Comparison of ENCODE assay signal across 8 cellular contexts in the genomic region with DNA sequence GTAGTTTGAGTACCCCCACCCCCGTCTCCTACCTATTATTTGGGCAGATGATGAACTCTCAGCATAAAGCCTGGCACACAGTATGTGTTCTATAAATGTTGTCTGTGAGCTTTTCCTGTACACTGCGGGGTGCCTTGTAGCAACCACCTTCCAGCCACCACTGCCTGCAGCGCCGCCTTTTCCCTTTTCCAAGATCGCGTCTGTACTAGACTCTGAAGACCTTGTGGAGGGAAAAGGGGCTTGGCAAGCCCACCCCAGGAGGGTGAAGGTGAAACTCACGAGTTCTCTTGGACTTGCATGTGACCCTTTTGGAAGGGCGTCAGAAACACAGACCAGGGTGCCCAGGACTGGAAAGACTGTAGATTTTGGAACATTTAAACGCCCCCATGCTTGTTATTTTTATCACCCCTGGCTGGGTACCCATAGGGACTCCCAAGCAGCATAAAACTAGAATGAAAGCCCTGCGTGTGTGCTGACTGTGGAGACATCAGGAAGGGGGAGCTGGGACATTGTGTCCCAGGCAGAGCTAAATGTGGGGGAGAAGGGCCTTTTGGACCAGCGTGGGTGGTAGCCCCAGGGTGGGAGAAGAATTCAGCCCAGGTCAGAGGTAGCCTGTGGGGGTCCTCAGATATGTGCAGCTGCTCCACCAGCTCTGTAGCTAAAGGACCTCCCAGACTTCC. TPM values are rescaled to one million over a fixed set of nuclear protein-coding genes. Genes with fewer than 3 reads are reported as not detected.
DNase-seq lines count a peak whose midpoint lies in the region; ATAC-seq and TF ChIP-seq lines count a peak whose summit lies in the region.

No MANE protein-coding gene starts in this region.

- no peaks in the 10 kb centered on the region for H3K9me3 Mint-ChIP-seq in CD4-positive, CD25-positive, alpha-beta regulatory T cell
- H3K9me3 Mint-ChIP-seq in neural progenitor cell: no peaks in the 10 kb centered on the region

- peak overlapping the region; percentile 90 to 95 (median 94) for H3K4me3 Mint-ChIP-seq in CD4-positive, CD25-positive, alpha-beta regulatory T cell
- peak overlapping the region; percentile 90 for H3K4me3 Mint-ChIP-seq in neural progenitor cell

- TF ChIP-seq CTCF in OCI-LY1 (IDR thresholded peaks at IDR 0.05; ENCODE audit: low read length) (no peak), epithelial cell of esophagus (IDR thresholded peaks at IDR 0.05; ENCODE audit: insufficient read depth, low read depth, low read length, missing control alignments) (no peak), neural progenitor cell (IDR thresholded peaks at IDR 0.05) (no peak)

- H3K9me3 ChIP-seq in CD4-positive, CD25-positive, alpha-beta regulatory T cell (ENCODE audit: control insufficient read depth in 2 of 2, low read length in 2 of 2): no peaks in the 10 kb centered on the region
- H3K9me3 ChIP-seq in OCI-LY1 (ENCODE audit: low read length) (no peaks in the 10 kb centered on the region), neural progenitor cell (ENCODE audit: low read depth) (no peaks in the 10 kb centered on the region)

- H3K4me1 Mint-ChIP-seq in CD4-positive, CD25-positive, alpha-beta regulatory T cell: peaks cover 0 to 57% (median 25%) of the 10 kb centered on the region in 4 donors
- H3K4me1 Mint-ChIP-seq in neural progenitor cell: peaks cover 21% of the 10 kb centered on the region

- no peaks in the 10 kb centered on the region for H3F3A ChIP-seq in OCI-LY1 (ENCODE audit: insufficient read depth, low read length)
- H3F3A ChIP-seq in neural progenitor cell (ENCODE audit: low read depth): peaks cover 12% of the 10 kb centered on the region

- H3K36me3 Mint-ChIP-seq in CD4-positive, CD25-positive, alpha-beta regulatory T cell: peaks cover 17% of the 10 kb centered on the region
- H3K36me3 Mint-ChIP-seq in neural progenitor cell: peaks cover 6% of the 10 kb centered on the region

- peak overlapping the region; percentile 88 for H3K4me3 ChIP-seq in CD4-positive, CD25-positive, alpha-beta regulatory T cell (ENCODE audit: low read depth, low read length)
- peak overlapping the region; percentile 63 for H3K4me3 ChIP-seq in OCI-LY1 (ENCODE audit: low read depth, low read length, poor library complexity, severe bottlenecking)
- H3K4me3 ChIP-seq in epithelial cell of esophagus (ENCODE audit: low read length): peak overlapping the region; percentile 73
- H3K4me3 ChIP-seq in neural progenitor cell: peak overlapping the region; percentile 56

- no peak for ATAC-seq in CD4-positive, CD25-positive, alpha-beta regulatory T cell (ENCODE audit: low read depth in 2 of 2)
- ATAC-seq in HG03139 (IDR thresholded peaks at IDR 0.05; ENCODE audit: unreplicated experiment): no peak

- DNase-seq in CD4-positive, CD25-positive, alpha-beta regulatory T cell: no peak
- no peak for DNase-seq in epithelial cell of esophagus (ENCODE audit: low read depth)
- no peak for DNase-seq in neural progenitor cell (ENCODE audit: low spot score)
- DNase-seq in NCI-H226: no peak
- no peak for DNase-seq in NCI-H1417 treated with DMSO at 0.1 percent for 48 hours (lab: John Stamatoyannopoulos, UW)
- DNase-seq in NCI-H1048 (lab: John Stamatoyannopoulos, UW): no peak

- no peaks in the 10 kb centered on the region for H3K79me2 ChIP-seq in OCI-LY1 (ENCODE audit: insufficient read depth, low read length)
- H3K79me2 ChIP-seq in neural progenitor cell (ENCODE audit: low read depth): no peaks in the 10 kb centered on the region

- H3K27me3 Mint-ChIP-seq in CD4-positive, CD25-positive, alpha-beta regulatory T cell: peaks cover 5% of the 10 kb centered on the region
- H3K27me3 Mint-ChIP-seq in neural progenitor cell (ENCODE audit: insufficient read depth, low read depth): peaks cover 9% of the 10 kb centered on the region

- H4K20me1 ChIP-seq in OCI-LY1 (ENCODE audit: insufficient read depth, low read length): no peaks in the 10 kb centered on the region
- no peaks in the 10 kb centered on the region for H4K20me1 ChIP-seq in neural progenitor cell (ENCODE audit: low read depth)

- H3K4me2 ChIP-seq in OCI-LY1 (ENCODE audit: low read length) (peak overlapping the region; percentile 86), neural progenitor cell (peak overlapping the region; percentile 80)

- H3K27ac ChIP-seq in CD4-positive, CD25-positive, alpha-beta regulatory T cell (ENCODE audit: insufficient read depth, low read length, poor library complexity, severe bottlenecking): peak overlapping the region; percentile 100
- H3K27ac ChIP-seq in OCI-LY1 (ENCODE audit: low read depth, low read length, poor library complexity, severe bottlenecking) (peak overlapping the region; percentile 96), neural progenitor cell (no peak overlapping the region)

- H3K27ac Mint-ChIP-seq in CD4-positive, CD25-positive, alpha-beta regulatory T cell: peak overlapping the region; percentile 98 to 100 (median 100)
- H3K27ac Mint-ChIP-seq in neural progenitor cell: peak overlapping the region; percentile 95

- H3K9ac ChIP-seq in OCI-LY1 (ENCODE audit: low read length): peak overlapping the region; percentile 73
- no peak overlapping the region for H3K9ac ChIP-seq in neural progenitor cell

- no peak overlapping the region for H2AFZ ChIP-seq in OCI-LY1 (ENCODE audit: low read length)
- peak overlapping the region; percentile 92 for H2AFZ ChIP-seq in neural progenitor cell (replicated peaks)

- H3K4me1 ChIP-seq in CD4-positive, CD25-positive, alpha-beta regulatory T cell (ENCODE audit: control insufficient read depth, insufficient read depth, low read length, poor library complexity, severe bottlenecking): peaks cover 28% of the 10 kb centered on the region
- H3K4me1 ChIP-seq in OCI-LY1 (ENCODE audit: insufficient read depth, low read length, severe bottlenecking) (peaks cover 23% of the 10 kb centered on the region), neural progenitor cell (peaks cover 6% of the 10 kb centered on the region)

- H3K36me3 ChIP-seq in CD4-positive, CD25-positive, alpha-beta regulatory T cell (ENCODE audit: control insufficient read depth, insufficient read depth, low read length): peaks cover 31% of the 10 kb centered on the region
- H3K36me3 ChIP-seq in OCI-LY1 (ENCODE audit: insufficient read depth, low read length): peaks cover 27% of the 10 kb centered on the region; the same call in 1 of the 2 replicates
- no peaks in the 10 kb centered on the region for H3K36me3 ChIP-seq in neural progenitor cell

- no peaks in the 10 kb centered on the region for H3K9me2 ChIP-seq in OCI-LY1 (ENCODE audit: low read depth, low read length)

- H3K27me3 ChIP-seq in CD4-positive, CD25-positive, alpha-beta regulatory T cell (ENCODE audit: control insufficient read depth, insufficient read depth, low read length): no peaks in the 10 kb centered on the region
- H3K27me3 ChIP-seq in OCI-LY1 (ENCODE audit: insufficient read depth, low read length): no peaks in the 10 kb centered on the region
- H3K27me3 ChIP-seq in neural progenitor cell: peaks cover 5% of the 10 kb centered on the region

RNA-seq across cellular contexts. Expression of a gene that starts 8.3 kb away (rescaled TPM):
- total RNA-seq in CD4-positive, CD25-positive, alpha-beta regulatory T cell: 41.7 TPM
- polyA plus RNA-seq in CD4-positive, CD25-positive, alpha-beta regulatory T cell: 10 to 100 TPM; 38.1 to 66.3 (median 54.4) TPM
- 13.9 and 40.0 TPM in 2 replicates for total RNA-seq in neural progenitor cell (ENCODE audit: low replicate concordance)

RNA-seq across cellular contexts. Expression of a gene that starts 49.3 kb away (rescaled TPM):
- total RNA-seq in CD4-positive, CD25-positive, alpha-beta regulatory T cell: 54.5 TPM
- polyA plus RNA-seq in CD4-positive, CD25-positive, alpha-beta regulatory T cell: 1 to 10 TPM; 1.3 to 2.2 (median 1.9) TPM
- total RNA-seq in neural progenitor cell (ENCODE audit: low replicate concordance): 1.5 and 3.4 TPM in 2 replicates

Comparison
In these comparisons a context has a peak if more than half of its experiments do, and no peak if none do; other contexts are left out.
1. RNA of a gene that starts 49.3 kb away (total RNA-seq): 54.5 TPM in CD4-positive, CD25-positive, alpha-beta regulatory T cell (single experiment); 1.5 to 3.4 TPM in neural progenitor cell; every median in the first group is over 10 times any median in the second.
2. Peak in every context shown above with its lines, with median percentiles within 50 percentile points of each other: H3K4me3 ChIP-seq.